8 cellular contexts compared by ENCODE assay signal in genomic region chr15:98421419-98422085, GRCh38.
DNase-seq lines count a peak whose midpoint lies in the region; ATAC-seq and TF ChIP-seq lines count a peak whose summit lies in the region.

No MANE protein-coding gene starts in this region.

- no peak overlapping the region for H3K4me3 ChIP-seq in fibroblast of mammary gland (ENCODE audit: control insufficient read depth, low read depth, low read length)

- DNase-seq in GM13976 (ENCODE audit: low spot score) (peak; percentile 85), NCI-H82 (lab: John Stamatoyannopoulos, UW) (peak; percentile 78), fibroblast of mammary gland (ENCODE audit: low read depth) (peak; percentile 25), stromal cell of bone marrow (ENCODE audit: low read depth) (peak; percentile 8)
- DNase-seq in activated T-cell treated with anti-CD3 and anti-CD28 coated beads, Interleukin-2, amount 50 U/mL, for 48 hours = peak; percentile 79 to 81

- no peaks in the 10 kb centered on the region for H3K36me3 Mint-ChIP-seq in nephron (ENCODE audit: low read depth)

- no peak overlapping the region for H3K27ac ChIP-seq in 22Rv1

- H3K9me3 Mint-ChIP-seq in nephron = no peaks in the 10 kb centered on the region

- peaks cover 81% of the 10 kb centered on the region for H3K27me3 Mint-ChIP-seq in nephron (ENCODE audit: low read depth)

- TF ChIP-seq CTCF in 22Rv1 (IDR thresholded peaks at IDR 0.05) (peak; percentile 95), GM13976 (IDR thresholded peaks at IDR 0.05; ENCODE audit: borderline replicate concordance, control extremely low read depth, extremely low read depth, insufficient read depth, missing control alignments) (peak; percentile 98), fibroblast of mammary gland (conservative IDR thresholded peaks at IDR 0.05; ENCODE audit: control insufficient read depth, insufficient read depth, low read depth, low read length) (peak; percentile 59), nephron (IDR thresholded peaks at IDR 0.05; ENCODE audit: unreplicated experiment in 3 of 3) (peak; percentile 99 to 100 (median 100))

- no peak overlapping the region for H3K27ac Mint-ChIP-seq in nephron

- peak overlapping the region in 1 of 3 experiments; percentile 62 for H3K4me3 Mint-ChIP-seq in nephron

- ATAC-seq in HG02981 (IDR thresholded peaks at IDR 0.05; ENCODE audit: unreplicated experiment) = peak; percentile 82

- peaks cover 14% of the 10 kb centered on the region for H3K4me1 Mint-ChIP-seq in nephron

- in situ Hi-C loops in GM13976 (cut with MboI; ENCODE audit: low sequenced_read_pairs, unreplicated experiment) = loop anchor here (10.0 kb wide), 1 partner anchor 117 kb away; no protein-coding TSS in a partner anchor

Comparison
In these comparisons a context has a peak if more than half of its experiments do, and no peak if none do; other contexts are left out.
1. DNase-seq: peak in every context shown above with its lines; median percentile 85 in GM13976; 80 in activated T-cell treated with anti-CD3 and anti-CD28 coated beads, Interleukin-2, amount 50 U/mL, for 48 hours; 78 in NCI-H82; 25 in fibroblast of mammary gland; 8 in stromal cell of bone marrow.